In genomic region chr2:15311201-15311882, GRCh38 we compare ENCODE assay signal across 10 cellular contexts.
DNase-seq lines count a peak whose midpoint lies in the region; ATAC-seq and TF ChIP-seq lines count a peak whose summit lies in the region.
"Had no signal": no experiment of that assay in that cellular context is flagged by ENCODE, and none has a peak within 500 bp of the region (broad histone marks: within the 10 kb centered on the region; RNA-seq: fewer than 3 reads in every experiment).

No MANE protein-coding gene starts in this region.

- intact Hi-C loops in activated CD8-positive, alpha-beta T cell treated with anti-CD3 and anti-CD28 coated beads for 36 hours (cut with micrococcal nuclease): loop anchor here (10.0 kb wide), 1 partner anchor 137 kb away; no protein-coding TSS in a partner anchor
- intact Hi-C loops in left lung (cut with DNase I): no loop called here

- CTCF ChIA-PET in activated CD8-positive, alpha-beta T cell treated with anti-CD3 and anti-CD28 coated beads for 36 hours (lab: Charles Lee): no interaction called here

- peaks cover 55% of the 10 kb centered on the region for H3K36me3 Mint-ChIP-seq in activated CD8-positive, alpha-beta T cell treated with anti-CD3 and anti-CD28 coated beads for 36 hours (ENCODE audit: low read depth)
- H3K36me3 Mint-ChIP-seq in chondrocyte (ENCODE audit: low read depth): peaks cover 12% of the 10 kb centered on the region

- no peak overlapping the region for H3K4me3 Mint-ChIP-seq in activated CD8-positive, alpha-beta T cell treated with anti-CD3 and anti-CD28 coated beads for 36 hours
- no peak overlapping the region for H3K4me3 Mint-ChIP-seq in chondrocyte (ENCODE audit: unreplicated experiment)
- H3K4me3 Mint-ChIP-seq: type B pancreatic cell had no signal

- H3K27me3 Mint-ChIP-seq in activated CD8-positive, alpha-beta T cell treated with anti-CD3 and anti-CD28 coated beads for 36 hours: no peaks in the 10 kb centered on the region
- no peaks in the 10 kb centered on the region for H3K27me3 Mint-ChIP-seq in chondrocyte (ENCODE audit: low read depth)
- H3K27me3 Mint-ChIP-seq: type B pancreatic cell had no signal

- H3K9me3 ChIP-seq in left lung: no peaks in the 10 kb centered on the region

- peak; percentile 24 for DNase-seq in GM03348 (ENCODE audit: low spot score)
- no peak for DNase-seq in activated CD8-positive, alpha-beta T cell treated with anti-CD3 and anti-CD28 coated beads for 36 hours
- DNase-seq in chondrocyte (ENCODE audit: low spot score): no peak
- no peak for DNase-seq in stimulated activated CD4-positive, alpha-beta T cell treated with anti-CD3 and anti-CD28 coated beads, Interleukin-4, amount 100 ng/mL, for 24 hours
- no peak for DNase-seq in left lung
- no peak for DNase-seq in caudate nucleus (lab: John Stamatoyannopoulos, UW)
- DNase-seq: NCI-H2171 had no signal

- H3K27ac ChIP-seq in left lung (no peak overlapping the region), caudate nucleus (ENCODE audit: low read depth, low read length) (no peak overlapping the region)

- ATAC-seq in GM19395 (IDR thresholded peaks at IDR 0.05; ENCODE audit: unreplicated experiment) (peak; percentile 67), HG03103 (IDR thresholded peaks at IDR 0.05; ENCODE audit: low read depth, unreplicated experiment) (peak; percentile 41), left lung (no peak)
- peak; percentile 38 for ATAC-seq in activated CD8-positive, alpha-beta T cell treated with anti-CD3 and anti-CD28 coated beads for 36 hours

- POLR2A ChIA-PET in activated CD8-positive, alpha-beta T cell treated with anti-CD3 and anti-CD28 coated beads for 36 hours (lab: Charles Lee): no interaction called here

- H3K4me1 Mint-ChIP-seq in activated CD8-positive, alpha-beta T cell treated with anti-CD3 and anti-CD28 coated beads for 36 hours (ENCODE audit: low read depth): peaks cover 38% of the 10 kb centered on the region
- no peaks in the 10 kb centered on the region for H3K4me1 Mint-ChIP-seq in chondrocyte (ENCODE audit: low read depth)

- peak overlapping the region; percentile 54 for H3K27ac Mint-ChIP-seq in activated CD8-positive, alpha-beta T cell treated with anti-CD3 and anti-CD28 coated beads for 36 hours
- H3K27ac Mint-ChIP-seq in chondrocyte (ENCODE audit: unreplicated experiment): no peak overlapping the region
- H3K27ac Mint-ChIP-seq: type B pancreatic cell had no signal

- H3K27me3 ChIP-seq in left lung: no peaks in the 10 kb centered on the region

- H3K4me1 ChIP-seq in left lung: no peaks in the 10 kb centered on the region

- no peak for TF ChIP-seq CTCF in activated CD8-positive, alpha-beta T cell treated with anti-CD3 and anti-CD28 coated beads for 36 hours (IDR thresholded peaks at IDR 0.05)
- no peak for TF ChIP-seq CTCF in chondrocyte (IDR thresholded peaks at IDR 0.05)
- no peak for TF ChIP-seq CTCF in left lung (IDR thresholded peaks at IDR 0.05)

- no peak overlapping the region for H3K4me3 ChIP-seq in left lung

- H3K36me3 ChIP-seq in left lung: peaks cover 0 to 11% of the 10 kb centered on the region in 2 donors

- peaks cover 2% of the 10 kb centered on the region for H3K9me3 Mint-ChIP-seq in activated CD8-positive, alpha-beta T cell treated with anti-CD3 and anti-CD28 coated beads for 36 hours
- H3K9me3 Mint-ChIP-seq in chondrocyte (ENCODE audit: low read depth): no peaks in the 10 kb centered on the region
- H3K9me3 Mint-ChIP-seq: type B pancreatic cell had no signal
